Comparison of ENCODE assay signal across 13 cellular contexts in genomic region chr6:38443750-38444149, GRCh38.
DNase-seq lines count a peak whose midpoint lies in the region; ATAC-seq and TF ChIP-seq lines count a peak whose summit lies in the region.
"Had no signal": no experiment of that assay in that cellular context is flagged by ENCODE, and none has a peak within 500 bp of the region (broad histone marks: within the 10 kb centered on the region; RNA-seq: fewer than 3 reads in every experiment).

No MANE protein-coding gene starts in this region.

- no peaks in the 10 kb centered on the region for H3K9me2 ChIP-seq in PC-3 (replicated peaks; ENCODE audit: low read length)

- H3K4me3 Mint-ChIP-seq in activated CD8-positive, alpha-beta T cell treated with anti-CD3 and anti-CD28 coated beads for 36 hours, result no peak overlapping the region
- H3K4me3 Mint-ChIP-seq in memory B cell, result no peak overlapping the region
- H3K4me3 Mint-ChIP-seq in H9, result no peak overlapping the region
- H3K4me3 Mint-ChIP-seq: B cell had no signal

- CTCF ChIA-PET in activated CD8-positive, alpha-beta T cell treated with anti-CD3 and anti-CD28 coated beads for 36 hours (lab: Charles Lee), result interaction anchor here (1.4 kb wide), 1 partner anchor 50 kb away, joined by 3 read pairs; no protein-coding TSS in a partner anchor
- CTCF ChIA-PET in PC-3 (lab: Charles Lee), result no interaction called here

- BruUV-seq in PC-3 (replicated peaks; lab: Mats Ljungman, UMichigan), result no TSS peak

- no peaks in the 10 kb centered on the region for H3K36me3 Mint-ChIP-seq in activated CD8-positive, alpha-beta T cell treated with anti-CD3 and anti-CD28 coated beads for 36 hours (ENCODE audit: low read depth)
- H3K36me3 Mint-ChIP-seq in memory B cell (peaks cover 1% of the 10 kb centered on the region), H9 (ENCODE audit: insufficient read depth in 1 of 3, low read depth in 3 of 3) (no peaks in the 10 kb centered on the region)

- H2BK5ac ChIP-seq in H9 (ENCODE audit: insufficient read length, low read length), result no peak overlapping the region

- no peaks in the 10 kb centered on the region for H3K27me3 ChIP-seq in H9 (ENCODE audit: insufficient read depth, low read length)
- H3K27me3 ChIP-seq in PC-3 (ENCODE audit: low read length), result no peaks in the 10 kb centered on the region

- no peaks in the 10 kb centered on the region for H3K79me1 ChIP-seq in H9 (ENCODE audit: insufficient read depth, low read depth, low read length, poor library complexity, severe bottlenecking)

- H3K4me1 ChIP-seq in H9 (ENCODE audit: insufficient read depth, low read length) (no peaks in the 10 kb centered on the region), PC-3 (ENCODE audit: insufficient read depth, low read length) (0 out of 2 replicates have a peak, but pooled peaks cover 4% of the 10 kb centered on the region)

- H3K4me1 Mint-ChIP-seq in activated CD8-positive, alpha-beta T cell treated with anti-CD3 and anti-CD28 coated beads for 36 hours (ENCODE audit: low read depth), result peaks cover 9% of the 10 kb centered on the region
- H3K4me1 Mint-ChIP-seq in memory B cell, result peaks cover 12% of the 10 kb centered on the region
- H3K4me1 Mint-ChIP-seq in H9, result peaks cover 5 to 6% of the 10 kb centered on the region in 2 experiments; a peak in 2 of 4 replicates

- no peak overlapping the region for H2BK15ac ChIP-seq in H9 (ENCODE audit: low read depth, low read length)

- TF ChIP-seq CTCF in NB4 (IDR thresholded peaks at IDR 0.05; ENCODE audit: low read depth, low read length), result no peak
- no peak for TF ChIP-seq CTCF in activated CD8-positive, alpha-beta T cell treated with anti-CD3 and anti-CD28 coated beads for 36 hours (IDR thresholded peaks at IDR 0.05)
- TF ChIP-seq CTCF in H9 (conservative IDR thresholded peaks at IDR 0.05), result no peak
- TF ChIP-seq CTCF in PC-3 (conservative IDR thresholded peaks at IDR 0.05; ENCODE audit: low read depth, low read length), result no peak

- no peak overlapping the region for H2AK5ac ChIP-seq in H9 (ENCODE audit: insufficient read length, low read length)

- no peak overlapping the region for H4K91ac ChIP-seq in H9 (ENCODE audit: insufficient read length, low read depth, low read length)

- POLR2A ChIA-PET in activated CD8-positive, alpha-beta T cell treated with anti-CD3 and anti-CD28 coated beads for 36 hours (lab: Charles Lee), result interaction anchor here (0.9 kb wide), 1 partner anchor 18 kb away, joined by 3 read pairs; no protein-coding TSS in a partner anchor
- POLR2A ChIA-PET in PC-3 (lab: Charles Lee; ENCODE audit: unreplicated experiment), result no interaction called here

- H3K4ac ChIP-seq in H9 (ENCODE audit: low read depth, low read length), result no peak overlapping the region

- peak; percentile 45 for ATAC-seq in activated CD8-positive, alpha-beta T cell treated with anti-CD3 and anti-CD28 coated beads for 36 hours
- no peak for ATAC-seq in memory B cell (ENCODE audit: low read depth)
- no peak for ATAC-seq in PC-3

- intact Hi-C loops in activated CD8-positive, alpha-beta T cell treated with anti-CD3 and anti-CD28 coated beads for 36 hours (cut with micrococcal nuclease), result no loop called here
- intact Hi-C loops in PC-3 (cut with micrococcal nuclease), result no loop called here

- no peak overlapping the region for H3K14ac ChIP-seq in H9 (ENCODE audit: insufficient read depth, low read length)

- H2BK120ac ChIP-seq in H9 (ENCODE audit: low read depth, low read length, poor library complexity, severe bottlenecking), result no peak overlapping the region

- H2AFZ ChIP-seq in H9 (ENCODE audit: low read length), result no peak overlapping the region
- no peak overlapping the region for H2AFZ ChIP-seq in PC-3 (ENCODE audit: low read length)

- H3K27ac Mint-ChIP-seq in activated CD8-positive, alpha-beta T cell treated with anti-CD3 and anti-CD28 coated beads for 36 hours, result no peak overlapping the region
- H3K27ac Mint-ChIP-seq in memory B cell (peak overlapping the region; percentile 7), H9 (no peak overlapping the region)
- H3K27ac Mint-ChIP-seq: B cell had no signal

- no peaks in the 10 kb centered on the region for H3K27me3 Mint-ChIP-seq in activated CD8-positive, alpha-beta T cell treated with anti-CD3 and anti-CD28 coated beads for 36 hours
- H3K27me3 Mint-ChIP-seq in memory B cell (no peaks in the 10 kb centered on the region), H9 (ENCODE audit: low read depth) (0 out of 2 replicates have a peak, but pooled peaks cover 2% of the 10 kb centered on the region)
- H3K27me3 Mint-ChIP-seq: B cell had no signal

- H3K23me2 ChIP-seq in H9 (ENCODE audit: insufficient read length, low read depth, low read length, poor library complexity, severe bottlenecking), result no peaks in the 10 kb centered on the region

- DNase-seq in Daoy (ENCODE audit: low read depth), result peak; percentile 13
- DNase-seq in NB4 (ENCODE audit: low read depth), result peak; percentile 67
- no peak for DNase-seq in activated CD8-positive, alpha-beta T cell treated with anti-CD3 and anti-CD28 coated beads for 36 hours
- DNase-seq in memory B cell (ENCODE audit: low spot score in 2 of 2), result no peak
- no peak for DNase-seq in DMS53 treated with DMSO at 0.1 percent for 48 hours (lab: John Stamatoyannopoulos, UW; ENCODE audit: unreplicated experiment)
- DNase-seq in H9, result no peak
- no peak for DNase-seq in activated CD8-positive, alpha-beta memory T cell treated with anti-CD3 and anti-CD28 coated beads for 24 hours
- DNase-seq in PC-3, result no peak
- DNase-seq: effector CD4-positive, alpha-beta T cell; glutamatergic neuron; NCI-H1436; NCI-H748 treated with DMSO at 0.1 percent for 48 hours had no signal

- H3K4me3 ChIP-seq in NB4 (ENCODE audit: low read depth, low read length) (no peak overlapping the region), PC-3 (ENCODE audit: low read length) (no peak overlapping the region)

- no peak overlapping the region for H2BK12ac ChIP-seq in H9 (ENCODE audit: insufficient read length, low read depth, low read length)

- H3T11ph ChIP-seq in H9 (ENCODE audit: low read length), result no peak overlapping the region

- no peaks in the 10 kb centered on the region for H3K79me2 ChIP-seq in H9 (ENCODE audit: insufficient read depth, low read length)
- H3K79me2 ChIP-seq in PC-3 (ENCODE audit: low read length), result no peaks in the 10 kb centered on the region

- H3K9ac ChIP-seq in H9 (ENCODE audit: extremely low read depth, insufficient read length, low read length) (no peak overlapping the region), PC-3 (ENCODE audit: low read length) (no peak overlapping the region)

- no peak overlapping the region for H3K27ac ChIP-seq in H9 (ENCODE audit: insufficient read length, low read depth, low read length)
- H3K27ac ChIP-seq in PC-3 (ENCODE audit: low read length), result no peak overlapping the region

- H4K20me1 ChIP-seq in H9 (ENCODE audit: control insufficient read depth, insufficient read depth, insufficient read length), result no peaks in the 10 kb centered on the region
- no peaks in the 10 kb centered on the region for H4K20me1 ChIP-seq in PC-3 (ENCODE audit: low read length)

- WGBS in H9 (ENCODE audit: extremely low coverage, insufficient read length, low lambda C conversion rate), result no CpG with 5 or more reads among the region's 3 CpGs

- H4K8ac ChIP-seq in H9 (replicated peaks; ENCODE audit: insufficient read length, low read depth, low read length), result no peak overlapping the region

- H2BK20ac ChIP-seq in H9 (ENCODE audit: low read depth, low read length, poor library complexity, severe bottlenecking), result no peak overlapping the region

- no peak overlapping the region for H3K18ac ChIP-seq in H9 (ENCODE audit: insufficient read length, low read depth, low read length)

- H3F3A ChIP-seq in PC-3 (ENCODE audit: low read length, unreplicated experiment), result no peaks in the 10 kb centered on the region

- no peak for TF ChIP-seq POLR2A in NB4 (IDR thresholded peaks at IDR 0.05; ENCODE audit: extremely low read depth, insufficient read length)

- no peaks in the 10 kb centered on the region for H3K36me3 ChIP-seq in PC-3 (ENCODE audit: low read depth, low read length)

- H3K23ac ChIP-seq in H9 (ENCODE audit: insufficient read length, low read depth, low read length), result no peak overlapping the region

- H4K5ac ChIP-seq in H9 (ENCODE audit: insufficient read length, low read depth, low read length), result no peak overlapping the region

- no peak overlapping the region for H3K4me2 ChIP-seq in H9 (ENCODE audit: insufficient read depth, insufficient read length, low read length)
- H3K4me2 ChIP-seq in PC-3 (ENCODE audit: low read length), result no peak overlapping the region

- H3K9me3 ChIP-seq in H9 (ENCODE audit: control insufficient read depth, low read depth, low read length) (no peaks in the 10 kb centered on the region), PC-3 (ENCODE audit: low read length) (no peaks in the 10 kb centered on the region)

- no peak overlapping the region for H3K56ac ChIP-seq in H9 (ENCODE audit: insufficient read length, low read depth, low read length)

- no peaks in the 10 kb centered on the region for H3K9me3 Mint-ChIP-seq in activated CD8-positive, alpha-beta T cell treated with anti-CD3 and anti-CD28 coated beads for 36 hours
- no peaks in the 10 kb centered on the region for H3K9me3 Mint-ChIP-seq in memory B cell
- no peaks in the 10 kb centered on the region for H3K9me3 Mint-ChIP-seq in H9

Comparison
In these comparisons a context has a peak if more than half of its experiments do, and no peak if none do; other contexts are left out.
1. DNase-seq: peak in Daoy (single experiment) and NB4 (single experiment); none in activated CD8-positive, alpha-beta T cell treated with anti-CD3 and anti-CD28 coated beads for 36 hours (single experiment), memory B cell (0 of 2), DMS53 treated with DMSO at 0.1 percent for 48 hours (single experiment), H9 (single experiment), activated CD8-positive, alpha-beta memory T cell treated with anti-CD3 and anti-CD28 coated beads for 24 hours (single experiment) and PC-3 (single experiment).